In the genomic region with DNA sequence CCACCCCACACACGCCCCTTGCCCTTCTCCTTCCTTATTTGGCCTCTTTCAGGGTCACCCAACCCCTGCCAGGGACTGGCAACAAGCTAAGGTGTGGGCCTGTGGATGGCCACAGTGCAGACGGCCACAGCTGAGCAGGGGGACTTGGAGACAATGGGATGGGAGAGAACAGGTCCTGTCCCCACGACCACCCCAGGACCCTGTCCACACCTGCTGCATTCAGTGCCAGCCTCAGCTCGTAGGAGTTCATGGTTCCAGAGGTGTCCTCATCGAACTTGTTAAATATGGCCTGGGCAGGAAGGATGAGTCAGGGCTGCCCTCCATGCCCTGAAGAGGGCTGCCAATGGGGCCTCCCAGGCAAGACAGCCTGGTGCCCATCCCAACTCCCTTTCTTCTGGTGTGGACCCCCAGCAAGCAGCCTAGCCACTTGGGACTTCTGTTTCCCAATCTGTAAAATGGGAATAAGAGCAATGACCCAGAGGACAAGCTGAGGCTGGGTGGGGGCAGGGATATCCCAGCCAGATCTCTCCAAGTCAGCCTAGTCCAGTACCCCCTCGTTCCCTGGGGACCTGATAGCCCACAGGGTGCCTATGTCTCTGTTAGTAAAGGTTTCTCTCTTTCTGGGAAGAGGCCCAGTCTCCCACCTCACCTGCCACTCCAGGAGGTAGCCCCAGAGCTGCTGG, we compare ENCODE assay signal across 1 cellular context.
TF ChIP-seq lines count a peak whose summit lies in the region.

No MANE protein-coding gene starts in this region.

TF ChIP-seq in HepG2, 621 proteins besides CTCF, POLR2A, EP300 and RAD21:
- TF ChIP-seq NRL (CRISPR knock-in tag; IDR thresholded peaks at IDR 0.05; ENCODE audit: borderline replicate concordance) (0 out of 2 replicates have a peak, but pooled peaks have one; percentile 15), ZNF629 (CRISPR knock-in tag; conservative IDR thresholded peaks at IDR 0.05) (peak; percentile 95), RBM39 (IDR thresholded peaks at IDR 0.05; ENCODE audit: low read depth, low read length, poor library complexity, severe bottlenecking) (peak; percentile 42), RBM22 (optimal IDR thresholded peaks at IDR 0.05; ENCODE audit: low read length) (peak; percentile 82), ZFY (CRISPR knock-in tag; IDR thresholded peaks at IDR 0.05) (0 out of 2 replicates have a peak, but pooled peaks have one; percentile 12), KDM1A (CRISPR knock-in tag; IDR thresholded peaks at IDR 0.05) (peak; percentile 65; the same call in 1 of the 2 replicates), CHD4 (IDR thresholded peaks at IDR 0.05; ENCODE audit: borderline replicate concordance, low read length) (0 out of 2 replicates have a peak, but pooled peaks have one; percentile 63), BORCS8-MEF2B (CRISPR knock-in tag; IDR thresholded peaks at IDR 0.05) (0 out of 2 replicates have a peak, but pooled peaks have one; percentile 20), NONO (IDR thresholded peaks at IDR 0.05) (no peak), NONO (CRISPR knock-in tag; conservative IDR thresholded peaks at IDR 0.05) (0 out of 2 replicates have a peak, but pooled peaks have one; percentile 47), AGO2 (optimal IDR thresholded peaks at IDR 0.05; ENCODE audit: low read depth, low read length) (peak; percentile 88), PHB2 (IDR thresholded peaks at IDR 0.05; ENCODE audit: partially characterized antibody) (no peak), POLR2G (IDR thresholded peaks at IDR 0.05; ENCODE audit: low read depth, low read length) (peak; percentile 43; the same call in 1 of the 2 replicates), AKAP8 (CRISPR knock-in tag; IDR thresholded peaks at IDR 0.05) (0 out of 2 replicates have a peak, but pooled peaks have one; percentile 52), SMAD9 (CRISPR knock-in tag; IDR thresholded peaks at IDR 0.05) (no peak), BRD4 (CRISPR knock-in tag; IDR thresholded peaks at IDR 0.05) (no peak), HNRNPL (IDR thresholded peaks at IDR 0.05; ENCODE audit: low read depth, low read length) (0 out of 2 replicates have a peak, but pooled peaks have one; percentile 8), FOSL2 (CRISPR knock-in tag; IDR thresholded peaks at IDR 0.05) (peak; percentile 11; the same call in 1 of the 2 replicates), ZMYM3 (CRISPR knock-in tag; IDR thresholded peaks at IDR 0.05) (peak; percentile 67; the same call in 1 of the 2 replicates), ZNF354B (CRISPR knock-in tag; IDR thresholded peaks at IDR 0.05) (no peak)
- TF ChIP-seq, protein P1, sequence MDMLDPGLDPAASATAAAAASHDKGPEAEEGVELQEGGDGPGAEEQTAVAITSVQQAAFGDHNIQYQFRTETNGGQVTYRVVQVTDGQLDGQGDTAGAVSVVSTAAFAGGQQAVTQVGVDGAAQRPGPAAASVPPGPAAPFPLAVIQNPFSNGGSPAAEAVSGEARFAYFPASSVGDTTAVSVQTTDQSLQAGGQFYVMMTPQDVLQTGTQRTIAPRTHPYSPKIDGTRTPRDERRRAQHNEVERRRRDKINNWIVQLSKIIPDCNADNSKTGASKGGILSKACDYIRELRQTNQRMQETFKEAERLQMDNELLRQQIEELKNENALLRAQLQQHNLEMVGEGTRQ (IDR thresholded peaks at IDR 0.05; ENCODE audit: low read depth, low read length): no peak
- TF ChIP-seq, protein P1 (CRISPR knock-in tag; IDR thresholded peaks at IDR 0.05; ENCODE audit: borderline replicate concordance): no peak
TF ChIP-seq in HepG2: peak in this region for 15.
